8 cellular contexts compared by ENCODE assay signal in the genomic region with DNA sequence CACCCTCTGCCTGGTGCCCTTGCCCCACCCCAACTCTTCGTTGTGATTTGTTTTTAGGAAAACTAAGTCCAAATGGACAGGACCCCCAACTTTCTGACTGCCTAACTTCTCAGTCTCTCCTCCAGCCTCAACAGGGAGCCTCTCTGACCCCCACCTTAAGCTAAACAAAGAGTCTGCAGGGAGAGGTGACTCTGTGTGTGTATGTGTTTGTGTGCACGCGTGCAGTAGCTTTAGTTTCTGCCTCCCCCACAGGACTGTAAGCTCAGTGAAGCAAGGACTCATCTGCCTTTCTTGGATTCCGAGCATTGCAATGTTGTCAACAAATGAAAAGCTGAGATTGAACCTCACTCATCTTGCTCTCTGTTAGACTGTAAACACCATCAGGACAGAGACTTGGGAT. TPM values are rescaled to one million over a fixed set of nuclear protein-coding genes. Genes with fewer than 3 reads are reported as not detected.
DNase-seq lines count a peak whose midpoint lies in the region; ATAC-seq and TF ChIP-seq lines count a peak whose summit lies in the region.
"Had no signal": no experiment of that assay in that cellular context is flagged by ENCODE, and none has a peak within 500 bp of the region (broad histone marks: within the 10 kb centered on the region; RNA-seq: fewer than 3 reads in every experiment).

No MANE protein-coding gene starts in this region.

- CTCF ChIA-PET in PC-9 (lab: Charles Lee) = no interaction called here

- no peak for ATAC-seq in HG03280 (IDR thresholded peaks at IDR 0.05; ENCODE audit: unreplicated experiment)

- H3K36me3 ChIP-seq in subcutaneous abdominal adipose tissue (ENCODE audit: control insufficient read depth in 5 of 5, insufficient read depth in 5 of 5, low read length in 5 of 5) (peaks cover 3 to 34% (median 30%) of the 10 kb centered on the region in 5 donors), PC-9 (ENCODE audit: low read depth) (no peaks in the 10 kb centered on the region)

- no peaks in the 10 kb centered on the region for H3K79me2 ChIP-seq in PC-9 (ENCODE audit: low read depth)

- H3F3A ChIP-seq in PC-9 (ENCODE audit: insufficient read depth, low read depth) = no peaks in the 10 kb centered on the region

- H3K4me3 ChIP-seq in subcutaneous abdominal adipose tissue (ENCODE audit: low read depth in 1 of 5, low read length in 5 of 5) (peak overlapping the region in 3 of 5 donors; percentile 25 to 38 (median 32)), PC-9 (no peak overlapping the region)

- H4K20me1 ChIP-seq in PC-9 (ENCODE audit: insufficient read depth) = no peaks in the 10 kb centered on the region

- DNase-seq in amniotic epithelial cell (ENCODE audit: low read depth) = peak; percentile 70
- DNase-seq in kidney tubule cell (ENCODE audit: low spot score) = peak; percentile 18
- no peak for DNase-seq in PC-9
- no peak for DNase-seq in head of caudate nucleus
- DNase-seq: DND-41, NCI-H510A treated with DMSO at 0.1 percent for 48 hours had no signal

- intact Hi-C loops in PC-9 (cut with micrococcal nuclease; ENCODE audit: unreplicated experiment) (no loop called here), head of caudate nucleus (cut with DNase I) (no loop called here)

- POLR2A ChIA-PET in PC-9 (lab: Charles Lee; ENCODE audit: unreplicated experiment) = no interaction called here

- no peaks in the 10 kb centered on the region for H3K9me2 ChIP-seq in PC-9 (ENCODE audit: insufficient read depth)

- no peaks in the 10 kb centered on the region for H3K27me3 ChIP-seq in subcutaneous abdominal adipose tissue (ENCODE audit: control insufficient read depth in 5 of 5, insufficient read depth in 4 of 5, low read length in 5 of 5)
- H3K27me3 ChIP-seq in PC-9 (ENCODE audit: insufficient read depth, low read depth) = no peaks in the 10 kb centered on the region

- peaks cover 6 to 44% (median 21%) of the 10 kb centered on the region in 5 donors for H3K4me1 ChIP-seq in subcutaneous abdominal adipose tissue (ENCODE audit: control insufficient read depth in 5 of 5, insufficient read depth in 5 of 5, low read length in 5 of 5)
- H3K4me1 ChIP-seq in PC-9 (replicated peaks; ENCODE audit: insufficient read depth) = peaks cover 5% of the 10 kb centered on the region; the same call in 1 of the 2 replicates

- no peak for TF ChIP-seq CTCF in PC-9 (conservative IDR thresholded peaks at IDR 0.05)

- H3K9ac ChIP-seq in subcutaneous abdominal adipose tissue (ENCODE audit: low read length in 5 of 5) = peak overlapping the region in 1 of 5 donors; percentile 6

- no peak overlapping the region for H2AFZ ChIP-seq in PC-9

- H3K27ac ChIP-seq in subcutaneous abdominal adipose tissue (ENCODE audit: low read depth, low read length) (peak overlapping the region; percentile 81), PC-9 (no peak overlapping the region)

- no peaks in the 10 kb centered on the region for H3K9me3 ChIP-seq in subcutaneous abdominal adipose tissue (ENCODE audit: control insufficient read depth in 5 of 5, low read length in 5 of 5)
- H3K9me3 ChIP-seq in PC-9 (ENCODE audit: insufficient read depth, low read depth) = no peaks in the 10 kb centered on the region

- BruUV-seq in PC-9 (replicated peaks; lab: Mats Ljungman, UMichigan) = no TSS peak

- H3K4me2 ChIP-seq in PC-9 = no peak overlapping the region

RNA-seq across cellular contexts. Expression of a gene that starts 7.9 kb away (rescaled TPM):
- total RNA-seq in PC-9 (2021) = 13.5 and 17.8 TPM in 2 replicates

RNA-seq across cellular contexts. Expression of a gene that starts 8.1 kb away (rescaled TPM):
- total RNA-seq in PC-9 (2021) = 24.7 and 27.9 TPM in 2 replicates

RNA-seq across cellular contexts. Expression of a gene that starts 50.5 kb away (rescaled TPM):
- total RNA-seq in PC-9 (2021) = 45.8 and 49.7 TPM in 2 replicates

Comparison
In these comparisons a context has a peak if more than half of its experiments do, and no peak if none do; other contexts are left out.
1. DNase-seq: peak in amniotic epithelial cell (single experiment) and kidney tubule cell (single experiment); none in PC-9 (0 of 2) and head of caudate nucleus (0 of 42).